In genomic region chr21:39099859-39100258, GRCh38 we compare ENCODE assay signal across 27 cellular contexts.
"Had no signal": no experiment of that assay in that cellular context is flagged by ENCODE, and none has a peak within 500 bp of the region (broad histone marks: within the 10 kb centered on the region; RNA-seq: fewer than 3 reads in every experiment).

No MANE protein-coding gene starts in this region.

- H3K4me3 ChIP-seq: esophagus muscularis mucosa, gastroesophageal sphincter, heart left ventricle, hepatocyte, ovary, psoas muscle, skin epidermis, thoracic aorta, tibial nerve, upper lobe of left lung had no signal

- H3K27ac ChIP-seq: esophagus muscularis mucosa, foreskin keratinocyte, gastroesophageal sphincter, heart left ventricle, hepatocyte, ovary, psoas muscle, skin epidermis, thoracic aorta, tibial nerve, upper lobe of left lung had no signal

- H3K79me2 ChIP-seq: hepatocyte had no signal

- H2AFZ ChIP-seq: hepatocyte had no signal

- H3K9me3 ChIP-seq: esophagus muscularis mucosa, gastroesophageal sphincter, heart left ventricle, ovary, psoas muscle, thoracic aorta, tibial nerve, upper lobe of left lung had no signal

- H3K4me1 ChIP-seq: foreskin keratinocyte, gastroesophageal sphincter had no signal

- H3K4me2 ChIP-seq: hepatocyte had no signal

- H3K9me3 Mint-ChIP-seq: naive thymus-derived CD4-positive, alpha-beta T cell; stimulated activated naive B cell treated with anti-CD40 and anti-IgM and Interleukin-4, amounts not matched to agents 10 μg/mL and 1 μg/mL and 100 μg/mL, for 72 hours; stimulated activated naive CD8-positive, alpha-beta T cell treated with anti-CD3 and anti-CD28 coated beads, Interleukin-15, Interleukin-2, amounts not matched to agents 100 ng/mL and 50 ng/mL, for 24 hours had no signal

- H3K36me3 ChIP-seq: esophagus muscularis mucosa, gastroesophageal sphincter, heart left ventricle, ovary, thoracic aorta, tibial nerve, upper lobe of left lung had no signal

- H3K27ac Mint-ChIP-seq: stimulated activated naive B cell treated with anti-CD40 and anti-IgM and Interleukin-4, amounts not matched to agents 10 μg/mL and 1 μg/mL and 100 μg/mL, for 72 hours; stimulated activated naive CD8-positive, alpha-beta T cell treated with anti-CD3 and anti-CD28 coated beads, Interleukin-15, Interleukin-2, amounts not matched to agents 100 ng/mL and 50 ng/mL, for 24 hours had no signal

- DNase-seq: effector memory CD4-positive, alpha-beta T cell; foreskin keratinocyte; heart left ventricle; kidney; mesendoderm; midbrain; naive thymus-derived CD4-positive, alpha-beta T cell; occipital lobe; ovary; posterior cingulate gyrus; psoas muscle; right cardiac atrium; stimulated activated CD4-positive, alpha-beta T cell treated with anti-CD3 and anti-CD28 coated beads, Interleukin-15, amount 100 ng/mL, for 24 hours; stimulated activated CD4-positive, alpha-beta T cell treated with anti-CD3 and anti-CD28 coated beads, Interleukin-2, amount 100 ng/mL, for 48 hours; stimulated activated naive B cell treated with anti-CD40 and anti-IgM and Interleukin-4, amounts not matched to agents 10 μg/mL and 1 μg/mL and 100 μg/mL, for 72 hours; upper lobe of left lung had no signal

- H3K4me3 Mint-ChIP-seq: naive thymus-derived CD4-positive, alpha-beta T cell; nephron; stimulated activated naive B cell treated with anti-CD40 and anti-IgM and Interleukin-4, amounts not matched to agents 10 μg/mL and 1 μg/mL and 100 μg/mL, for 72 hours; stimulated activated naive CD8-positive, alpha-beta T cell treated with anti-CD3 and anti-CD28 coated beads, Interleukin-15, Interleukin-2, amounts not matched to agents 100 ng/mL and 50 ng/mL, for 24 hours had no signal

- FAIRE-seq: endothelial cell of umbilical vein, kidney, urothelium cell line had no signal

- H3K36me3 Mint-ChIP-seq: naive thymus-derived CD4-positive, alpha-beta T cell; stimulated activated naive B cell treated with anti-CD40 and anti-IgM and Interleukin-4, amounts not matched to agents 10 μg/mL and 1 μg/mL and 100 μg/mL, for 72 hours had no signal

- H3K27me3 ChIP-seq: esophagus muscularis mucosa, foreskin keratinocyte, gastroesophageal sphincter, heart left ventricle, hepatocyte, ovary, tibial nerve, upper lobe of left lung had no signal

- ATAC-seq: foreskin keratinocyte; gastroesophageal sphincter; heart left ventricle; left lobe of liver; naive thymus-derived CD4-positive, alpha-beta T cell; psoas muscle; right cardiac atrium; stimulated activated naive B cell treated with anti-CD40 and anti-IgM and Interleukin-4, amounts not matched to agents 10 μg/mL and 1 μg/mL and 100 μg/mL, for 72 hours had no signal
